16 cellular contexts compared by ENCODE assay signal in genomic region chr1:94234615-94235014, GRCh38. TPM values are rescaled to one million over a fixed set of nuclear protein-coding genes. Genes with fewer than 3 reads are reported as not detected.
DNase-seq lines count a peak whose midpoint lies in the region; ATAC-seq and TF ChIP-seq lines count a peak whose summit lies in the region.
"Had no signal": no experiment of that assay in that cellular context is flagged by ENCODE, and none has a peak within 500 bp of the region (broad histone marks: within the 10 kb centered on the region; RNA-seq: fewer than 3 reads in every experiment).

No MANE protein-coding gene starts in this region.

- intact Hi-C loops in heart right ventricle (cut with DNase I) (loop anchor here in 7 of 10 donors (5.0 kb wide), 5 partner anchors 37 to 187 kb away; no protein-coding TSS in a partner anchor), left cardiac atrium (cut with DNase I) (loop anchor here (5.0 to 10.0 kb wide), 3 partner anchors 90 to 172 kb away; no protein-coding TSS in a partner anchor), vagina (cut with DNase I) (loop anchor here (5.0 kb wide), 2 partner anchors 98 to 172 kb away; no protein-coding TSS in a partner anchor)

- no peak for TF ChIP-seq POLR2A in vagina (IDR thresholded peaks at IDR 0.05)

- H3K4me1 ChIP-seq in heart right ventricle, result peaks cover 0 to 84% (median 51%) of the 10 kb centered on the region in 9 donors
- H3K4me1 ChIP-seq in mesodermal cell (ENCODE audit: control insufficient read depth, insufficient read depth, low read length, poor library complexity, severe bottlenecking), result peaks cover 2% of the 10 kb centered on the region
- peaks cover 31% of the 10 kb centered on the region for H3K4me1 ChIP-seq in vagina

- peaks cover 0 to 78% (median 0%) of the 10 kb centered on the region in 7 donors for H3K27me3 ChIP-seq in heart right ventricle
- no peaks in the 10 kb centered on the region for H3K27me3 ChIP-seq in vagina

- peak overlapping the region in 7 of 10 donors; percentile 15 to 99 (median 97) for H3K27ac ChIP-seq in heart right ventricle
- peak overlapping the region; percentile 72 for H3K27ac ChIP-seq in epithelial cell of prostate
- H3K27ac ChIP-seq in mesodermal cell (ENCODE audit: low read depth, low read length, severe bottlenecking), result no peak overlapping the region
- no peak overlapping the region for H3K27ac ChIP-seq in vagina
- H3K27ac ChIP-seq: KMS-11 had no signal

- H3K36me3 ChIP-seq in heart right ventricle (no peaks in the 10 kb centered on the region), mesodermal cell (ENCODE audit: control insufficient read depth, insufficient read depth, low read length) (no peaks in the 10 kb centered on the region), vagina (no peaks in the 10 kb centered on the region)

- H3K4me3 ChIP-seq in heart right ventricle (peak overlapping the region in 8 of 10 donors; percentile 84 to 97 (median 92)), mesodermal cell (ENCODE audit: extremely low read depth, insufficient read depth, low read length, poor library complexity, severe bottlenecking) (peak overlapping the region; percentile 85), vagina (peak overlapping the region in 1 of 2 donors; percentile 77)
- H3K4me3 ChIP-seq: GM12878 had no signal

- ATAC-seq in heart right ventricle (no peak), left cardiac atrium (no peak), GM18907 (IDR thresholded peaks at IDR 0.05; ENCODE audit: unreplicated experiment) (no peak), HG03159 (IDR thresholded peaks at IDR 0.05; ENCODE audit: unreplicated experiment) (no peak)
- ATAC-seq: activated CD8-positive, alpha-beta T cell treated with anti-CD3 and anti-CD28 coated beads, Interleukin-2, amount 10 ng/mL, durations not matched to agents 7 days and 5 days; GM12878 had no signal

- DNase-seq in heart right ventricle, result no peak
- DNase-seq in left cardiac atrium, result no peak
- no peak for DNase-seq in epithelial cell of prostate (ENCODE audit: low read depth, low spot score)
- no peak for DNase-seq in NCI-H146 (lab: John Stamatoyannopoulos, UW)
- DNase-seq in vagina (ENCODE audit: extremely low spot score in 2 of 2), result no peak
- DNase-seq: activated CD8-positive, alpha-beta T cell treated with anti-CD3 and anti-CD28 coated beads, Interleukin-2, amount 10 ng/mL, durations not matched to agents 7 days and 5 days; amygdala; CD8-positive, alpha-beta memory T cell; NCI-H1436 treated with DMSO at 0.1 percent for 48 hours; NCI-H446; nucleus accumbens had no signal

- H3K9me3 ChIP-seq in heart right ventricle (no peaks in the 10 kb centered on the region), mesodermal cell (ENCODE audit: control insufficient read depth, low read length) (no peaks in the 10 kb centered on the region), vagina (no peaks in the 10 kb centered on the region)

- TF ChIP-seq CTCF in heart right ventricle (IDR thresholded peaks at IDR 0.05) (no peak), vagina (IDR thresholded peaks at IDR 0.05) (no peak)

- 35 to 47% methylated on average over 1 of the region's 1 CpG for WGBS in heart right ventricle, 2 donors
- no CpG with 5 or more reads among the region's 1 CpG for WGBS in mesodermal cell (ENCODE audit: insufficient coverage in 2 of 2), 2 experiments

RNA-seq across cellular contexts. Expression of gene ARHGAP29, which starts 2.8 kb away (rescaled TPM):
- 10 to 100 TPM; 20.9 to 34.3 (median 28.8) TPM for total RNA-seq in heart right ventricle
- polyA plus RNA-seq in heart right ventricle, result 10 to 100 TPM in 1 of 2 donors, 1 to 10 TPM in 1; 8.8 to 23.8 TPM
- 10 to 100 TPM; 29.4 to 38.9 TPM for total RNA-seq in left cardiac atrium
- polyA plus RNA-seq in mesodermal cell (2013, experiment 1 of 2), result 100 TPM
- polyA plus RNA-seq in mesodermal cell (2013, experiment 2 of 2), result 116 TPM
- total RNA-seq in vagina, result 27.3 TPM
- total RNA-seq: activated CD8-positive, alpha-beta T cell treated with anti-CD3 and anti-CD28 coated beads, Interleukin-2, amount 10 ng/mL, durations not matched to agents 7 days and 5 days; CD8-positive, alpha-beta memory T cell had no signal
- polyA plus RNA-seq: CD8-positive, alpha-beta memory T cell had no signal

Comparison
In these comparisons a context has a peak if more than half of its experiments do, and no peak if none do; other contexts are left out.
1. H3K27ac ChIP-seq: peak in heart right ventricle (7 of 10) and epithelial cell of prostate (single experiment); none in mesodermal cell (single experiment) and vagina (single experiment).